19 cellular contexts compared by ENCODE assay signal in genomic region chr16:78461496-78461938, GRCh38.
DNase-seq lines count a peak whose midpoint lies in the region; ATAC-seq and TF ChIP-seq lines count a peak whose summit lies in the region.
"Had no signal": no experiment of that assay in that cellular context is flagged by ENCODE, and none has a peak within 500 bp of the region (broad histone marks: within the 10 kb centered on the region; RNA-seq: fewer than 3 reads in every experiment).

No MANE protein-coding gene starts in this region.

- H3K36me3 Mint-ChIP-seq in nephron progenitor cell (ENCODE audit: low read depth): peaks cover 28% of the 10 kb centered on the region

- TF ChIP-seq EP300 in gastroesophageal sphincter (IDR thresholded peaks at IDR 0.05): no peak

- H3K9me3 ChIP-seq in gastroesophageal sphincter: no peaks in the 10 kb centered on the region
- H3K9me3 ChIP-seq: pancreas had no signal

- H3K27me3 ChIP-seq in gastroesophageal sphincter: no peaks in the 10 kb centered on the region
- H3K27me3 ChIP-seq: pancreas had no signal

- no peak for TF ChIP-seq CTCF in nephron progenitor cell (IDR thresholded peaks at IDR 0.05)
- TF ChIP-seq CTCF in gastroesophageal sphincter (IDR thresholded peaks at IDR 0.05): no peak

- TF ChIP-seq POLR2A in gastroesophageal sphincter (IDR thresholded peaks at IDR 0.05): no peak

- H3K4me3 ChIP-seq in gastroesophageal sphincter: no peak overlapping the region
- H3K4me3 ChIP-seq: pancreas had no signal

- H3K4me1 ChIP-seq in gastroesophageal sphincter: peaks cover 0 to 12% (median 0%) of the 10 kb centered on the region in 3 donors
- H3K4me1 ChIP-seq: pancreas had no signal

- H3K4me3 Mint-ChIP-seq in nephron progenitor cell: peak overlapping the region; percentile 16
- H3K4me3 Mint-ChIP-seq: activated CD4-positive, alpha-beta T cell treated with anti-CD3 and anti-CD28 coated beads for 36 hours; IgD-negative memory B cell had no signal

- peaks cover 50% of the 10 kb centered on the region for H3K4me1 Mint-ChIP-seq in nephron progenitor cell
- H3K4me1 Mint-ChIP-seq: activated CD4-positive, alpha-beta T cell treated with anti-CD3 and anti-CD28 coated beads for 36 hours; IgD-negative memory B cell had no signal

- 81 to 84% methylated on average over 6 of the region's 6 CpGs for WGBS in gastroesophageal sphincter (ENCODE audit: low coverage in 1 of 2), 2 donors

- no peaks in the 10 kb centered on the region for H3K27me3 Mint-ChIP-seq in nephron progenitor cell (ENCODE audit: low read depth, poor library complexity)
- H3K27me3 Mint-ChIP-seq: activated CD4-positive, alpha-beta T cell treated with anti-CD3 and anti-CD28 coated beads for 36 hours; IgD-negative memory B cell had no signal

- DNase-seq in DMS79 (lab: John Stamatoyannopoulos, UW) (peak; percentile 37), NOMO-1 (lab: John Stamatoyannopoulos, UW; ENCODE audit: unreplicated experiment in 2 of 2) (peak; percentile 63 to 64), epithelial cell of prostate (ENCODE audit: low read depth, low spot score) (peak; percentile 6), nephron progenitor cell (peak; percentile 19), NCI-H146 (lab: John Stamatoyannopoulos, UW) (no peak)
- DNase-seq: activated CD4-positive, alpha-beta T cell treated with anti-CD3 and anti-CD28 coated beads for 36 hours; activated T-cell treated with anti-CD3 and anti-CD28 coated beads, Interleukin-2, amount 50 U/mL, for 1 hour; AML-193; cortex of kidney; DMS 273 treated with DMSO at 0.1 percent for 48 hours; GOT3; mesendoderm; NCI-H1436; pancreas; stimulated activated CD4-positive, alpha-beta T cell treated with anti-CD3 and anti-CD28 coated beads, Interleukin-12 subunit alpha, Interleukin-12 subunit beta, amount 100 ng/mL, for 4 hours had no signal

- H3K27ac ChIP-seq in epithelial cell of prostate (no peak overlapping the region), gastroesophageal sphincter (no peak overlapping the region)
- H3K27ac ChIP-seq: pancreas had no signal

- no peaks in the 10 kb centered on the region for H3K36me3 ChIP-seq in gastroesophageal sphincter
- H3K36me3 ChIP-seq: pancreas had no signal

- no peak for ATAC-seq in HG02588 (IDR thresholded peaks at IDR 0.05; ENCODE audit: unreplicated experiment)
- ATAC-seq in GM21423 (IDR thresholded peaks at IDR 0.05; ENCODE audit: unreplicated experiment): no peak
- no peak for ATAC-seq in gastroesophageal sphincter
- ATAC-seq: activated CD4-positive, alpha-beta T cell treated with anti-CD3 and anti-CD28 coated beads for 36 hours had no signal

- H3K9me3 Mint-ChIP-seq in nephron progenitor cell: peaks cover 29% of the 10 kb centered on the region

- H3K27ac Mint-ChIP-seq in nephron progenitor cell: peak overlapping the region; percentile 79
- H3K27ac Mint-ChIP-seq: activated CD4-positive, alpha-beta T cell treated with anti-CD3 and anti-CD28 coated beads for 36 hours; IgD-negative memory B cell had no signal
